In the genomic region with DNA sequence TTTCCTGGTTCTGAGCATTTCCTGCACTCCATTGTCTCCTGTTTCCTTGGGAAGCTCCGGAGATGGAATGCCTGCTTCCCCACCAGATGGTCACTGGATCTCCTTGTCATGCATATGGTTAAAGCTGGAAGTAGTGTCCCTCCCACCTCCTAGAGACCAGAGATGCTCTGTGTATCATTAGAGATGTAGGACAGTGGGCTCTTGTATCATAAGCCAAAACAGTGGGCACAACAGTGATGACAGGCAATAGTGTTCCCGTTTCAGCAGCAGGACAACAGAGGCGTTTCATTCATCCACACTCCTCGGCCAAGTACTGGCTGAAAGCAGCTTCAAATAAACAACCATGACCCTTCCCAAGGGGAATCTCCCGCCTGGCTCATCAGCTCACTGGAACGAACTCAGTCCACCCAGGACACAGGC, we compare ENCODE assay signal across 16 cellular contexts.
DNase-seq lines count a peak whose midpoint lies in the region; ATAC-seq lines count a peak whose summit lies in the region.
"Had no signal": no experiment of that assay in that cellular context is flagged by ENCODE, and none has a peak within 500 bp of the region (broad histone marks: within the 10 kb centered on the region; RNA-seq: fewer than 3 reads in every experiment).

No MANE protein-coding gene starts in this region.

- in situ Hi-C loops in HAP-1 (cut with MboI; ENCODE audit: low sequenced_read_pairs) = loop anchor here (10.0 kb wide), 1 partner anchor 368 kb away; a partner anchor contains a TSS

- H4K91ac ChIP-seq in trophoblast cell (ENCODE audit: low read depth, low read length) = no peak overlapping the region

- no peak overlapping the region for H2BK12ac ChIP-seq in trophoblast cell (ENCODE audit: low read length)

- peak; percentile 48 for DNase-seq in COLO829 (ENCODE audit: low spot score)
- peak in 55 of 58 donors; percentile 15 to 93 (median 60) for DNase-seq in anterior cingulate cortex (lab: John Stamatoyannopoulos, UW)
- peak; percentile 94 for DNase-seq in globus pallidus (ENCODE audit: low spot score)
- peak; percentile 99 for DNase-seq in pons (ENCODE audit: low spot score)
- DNase-seq in NCI-H1092 treated with DMSO at 0.1 percent for 48 hours (lab: John Stamatoyannopoulos, UW) = no peak
- DNase-seq in HAP-1 (ENCODE audit: low spot score in 2 of 2) = no peak
- DNase-seq in trophoblast cell = no peak
- DNase-seq: activated CD4-positive, alpha-beta memory T cell treated with anti-CD3 and anti-CD28 coated beads for 36 hours; activated naive CD4-positive, alpha-beta T cell treated with anti-CD3 and anti-CD28 coated beads, Interleukin-2, amount 50 U/mL, for 16 hours; EL; NCI-H187; SHP77 treated with DMSO at 0.1 percent for 48 hours; stimulated activated naive CD4-positive, alpha-beta T cell; T-helper 1 cell had no signal

- no peaks in the 10 kb centered on the region for H3K36me3 ChIP-seq in HAP-1 (replicated peaks)
- H3K36me3 ChIP-seq in trophoblast cell (ENCODE audit: control insufficient read depth in 1 of 2, insufficient read depth in 2 of 2, low read length in 2 of 2) = no peaks in the 10 kb centered on the region

- no peak for ATAC-seq in GM18873 (IDR thresholded peaks at IDR 0.05; ENCODE audit: low FRiP score, unreplicated experiment)

- no peak overlapping the region for H4K8ac ChIP-seq in trophoblast cell (ENCODE audit: low read depth, low read length)

- no peak overlapping the region for H3K27ac ChIP-seq in trophoblast cell (ENCODE audit: low read depth, low read length)
- H3K27ac ChIP-seq: HL-60 had no signal

- no peaks in the 10 kb centered on the region for H3K79me2 ChIP-seq in trophoblast cell (ENCODE audit: control insufficient read depth, insufficient read depth, low read length, poor library complexity)

- H2AK5ac ChIP-seq in trophoblast cell (ENCODE audit: low read length) = no peak overlapping the region

- H3K9ac ChIP-seq in trophoblast cell (ENCODE audit: low read length) = no peak overlapping the region

- H3K4me2 ChIP-seq in trophoblast cell (ENCODE audit: low read length) = no peak overlapping the region

- H3K4me1 ChIP-seq in HAP-1 (no peaks in the 10 kb centered on the region), trophoblast cell (ENCODE audit: control insufficient read depth in 1 of 2, insufficient read depth in 2 of 2, low read length in 2 of 2) (no peaks in the 10 kb centered on the region)

- H2AFZ ChIP-seq in trophoblast cell (ENCODE audit: insufficient read depth, low read length, poor library complexity) = no peak overlapping the region

- no peak overlapping the region for H4K12ac ChIP-seq in trophoblast cell (ENCODE audit: low read depth, low read length)

- H2BK120ac ChIP-seq in trophoblast cell (ENCODE audit: insufficient read depth, low read length, poor library complexity) = no peak overlapping the region

- no CpG with 5 or more reads among the region's 6 CpGs for WGBS in trophoblast cell (ENCODE audit: extremely low coverage, insufficient coverage, insufficient read length)

- no peak overlapping the region for H3K18ac ChIP-seq in trophoblast cell (ENCODE audit: low read length)

- no peak overlapping the region for H3K4me3 ChIP-seq in HAP-1
- H3K4me3 ChIP-seq in trophoblast cell (ENCODE audit: low read depth, low read length) = no peak overlapping the region

- no peaks in the 10 kb centered on the region for H3K79me1 ChIP-seq in trophoblast cell (ENCODE audit: low read length)

- H2BK5ac ChIP-seq in trophoblast cell (ENCODE audit: low read depth, low read length, poor library complexity) = no peak overlapping the region

- no peak overlapping the region for H3K14ac ChIP-seq in trophoblast cell (ENCODE audit: low read length)

- H3K9me3 ChIP-seq in HAP-1 = no peaks in the 10 kb centered on the region
- H3K9me3 ChIP-seq in trophoblast cell (ENCODE audit: insufficient read depth, low read depth, low read length) = peaks cover 2% of the 10 kb centered on the region

- no peak overlapping the region for H3K23ac ChIP-seq in trophoblast cell (ENCODE audit: low read length)

- H3K27me3 ChIP-seq in HAP-1 (ENCODE audit: low read depth) (no peaks in the 10 kb centered on the region), trophoblast cell (ENCODE audit: insufficient read depth, low read length) (no peaks in the 10 kb centered on the region)

- no peak overlapping the region for H3K4ac ChIP-seq in trophoblast cell (ENCODE audit: low read depth, low read length)

Comparison
In these comparisons a context has a peak if more than half of its experiments do, and no peak if none do; other contexts are left out.
1. DNase-seq: peak in COLO829 (single experiment), anterior cingulate cortex (55 of 58), globus pallidus (single experiment) and pons (single experiment); none in NCI-H1092 treated with DMSO at 0.1 percent for 48 hours (single experiment), HAP-1 (0 of 2) and trophoblast cell (0 of 2).